In genomic region chr6:68776382-68776781, GRCh38 we compare ENCODE assay signal across 11 cellular contexts.
"Had no signal": no experiment of that assay in that cellular context is flagged by ENCODE, and none has a peak within 500 bp of the region (broad histone marks: within the 10 kb centered on the region; RNA-seq: fewer than 3 reads in every experiment).

No MANE protein-coding gene starts in this region.

- H3K4me1 ChIP-seq: lower lobe of right lung, spleen, tibial artery had no signal

- H3K36me3 ChIP-seq: adrenal gland, lower lobe of right lung, spleen, tibial artery had no signal

- H3K27ac ChIP-seq: adrenal gland, lower lobe of right lung, spleen, tibial artery had no signal

- H3K27me3 ChIP-seq: adrenal gland, spleen, tibial artery had no signal

- H3K4me3 ChIP-seq: adrenal gland, lower lobe of right lung, spleen, tibial artery had no signal

- DNase-seq: activated T-cell treated with anti-CD3 and anti-CD28 coated beads, Interleukin-2, amount 50 U/mL, for 1 hour; adrenal gland; effector CD4-positive, alpha-beta T cell; kidney; lower lobe of right lung; naive thymus-derived CD8-positive, alpha-beta T cell; spleen; stimulated activated CD4-positive, alpha-beta T cell treated with anti-CD3 and anti-CD28 coated beads, Interleukin-4, amount 100 ng/mL, for 24 hours; stimulated activated naive CD4-positive, alpha-beta T cell treated with Interleukin-2 at 50 U/mL for 16 hours; T-helper 9 cell; tibial artery had no signal

- H3K9me3 ChIP-seq: adrenal gland, lower lobe of right lung, spleen, tibial artery had no signal
